ENCODE assay signal across 22 cellular contexts in the genomic region with DNA sequence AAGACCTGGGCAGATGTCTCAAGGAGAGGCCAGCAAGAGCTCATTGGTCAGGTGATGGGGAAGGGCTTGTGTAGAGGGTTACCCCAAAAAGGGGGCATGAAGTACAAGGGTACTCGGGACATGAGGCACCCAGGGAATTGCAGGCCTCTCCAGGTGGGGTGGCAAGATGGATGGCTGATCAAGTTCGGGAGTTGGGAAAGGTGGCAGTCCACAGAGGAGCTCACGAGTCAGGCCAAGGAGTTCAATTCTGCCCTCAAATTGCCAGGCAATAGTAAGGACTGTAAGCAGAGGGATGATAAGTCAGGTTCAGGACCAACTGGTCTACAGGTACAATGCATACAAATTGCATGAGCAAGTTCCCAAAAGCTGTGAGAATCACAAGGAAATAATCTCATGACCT. TPM values are rescaled to one million over a fixed set of nuclear protein-coding genes. Genes with fewer than 3 reads are reported as not detected.
DNase-seq lines count a peak whose midpoint lies in the region; ATAC-seq and TF ChIP-seq lines count a peak whose summit lies in the region.
"Had no signal": no experiment of that assay in that cellular context is flagged by ENCODE, and none has a peak within 500 bp of the region (broad histone marks: within the 10 kb centered on the region; RNA-seq: fewer than 3 reads in every experiment).

No MANE protein-coding gene starts in this region.

- H3K4me3 ChIP-seq in GM23338 (no peak overlapping the region), neuronal stem cell (ENCODE audit: low read length in 2 of 2) (no peak overlapping the region), gastrocnemius medialis (no peak overlapping the region)
- H3K4me3 ChIP-seq: BLaER1, GM12878 had no signal

- H3F3A ChIP-seq in GM23338 (replicated peaks; ENCODE audit: low read depth), result no peaks in the 10 kb centered on the region

- H3K36me3 Mint-ChIP-seq in GM23338 (ENCODE audit: low read depth), result peaks cover 32% of the 10 kb centered on the region
- H3K36me3 Mint-ChIP-seq in nephron progenitor cell (ENCODE audit: low read depth), result peaks cover 19% of the 10 kb centered on the region
- no peaks in the 10 kb centered on the region for H3K36me3 Mint-ChIP-seq in activated T-helper 17 cell treated with anti-CD3 and anti-CD28 coated beads, Interleukin-2, amount 50 U/mL, for 72 hours (ENCODE audit: low read depth)
- H3K36me3 Mint-ChIP-seq: CD4-positive, CD25-positive, alpha-beta regulatory T cell; CD8-positive, alpha-beta T cell had no signal

- H4K8ac ChIP-seq in neuronal stem cell (ENCODE audit: low read depth, low read length), result peak overlapping the region; percentile 77

- H3K36me3 ChIP-seq in GM23338 (ENCODE audit: insufficient read depth) (no peaks in the 10 kb centered on the region; the same call in 1 of the 2 replicates), neuronal stem cell (replicated peaks in 1 of 2; ENCODE audit: control insufficient read depth in 2 of 2, insufficient read depth in 2 of 2, low read length in 2 of 2) (peaks cover 10 to 21% of the 10 kb centered on the region in 2 donors), gastrocnemius medialis (peaks cover 0 to 80% of the 10 kb centered on the region in 2 donors)

- H3K27me3 Mint-ChIP-seq in GM23338 (ENCODE audit: insufficient read depth, low read depth, poor library complexity) (peaks cover 4% of the 10 kb centered on the region), nephron progenitor cell (ENCODE audit: low read depth, poor library complexity) (peaks cover 7% of the 10 kb centered on the region)
- no peaks in the 10 kb centered on the region for H3K27me3 Mint-ChIP-seq in activated T-helper 17 cell treated with anti-CD3 and anti-CD28 coated beads, Interleukin-2, amount 50 U/mL, for 72 hours
- H3K27me3 Mint-ChIP-seq: B cell; CD4-positive, CD25-positive, alpha-beta regulatory T cell had no signal

- in situ Hi-C loops in gastrocnemius medialis (cut with MboI; ENCODE audit: low sequenced_read_pairs in 4 of 4), result loop anchor here in 2 of 4 donors (10.0 to 25.0 kb wide), 2 partner anchors 54 to 166 kb away; no protein-coding TSS in a partner anchor

- H2BK120ac ChIP-seq in neuronal stem cell (ENCODE audit: low read depth, low read length), result no peak overlapping the region

- no peaks in the 10 kb centered on the region for H3K27me3 ChIP-seq in GM23338 (ENCODE audit: insufficient read depth)
- H3K27me3 ChIP-seq in neuronal stem cell (ENCODE audit: control insufficient read depth in 3 of 3, insufficient read depth in 3 of 3, low read depth in 1 of 3, low read length in 3 of 3), result no peaks in the 10 kb centered on the region
- H3K27me3 ChIP-seq in gastrocnemius medialis, result no peaks in the 10 kb centered on the region
- H3K27me3 ChIP-seq: BLaER1 had no signal

- 0 out of 2 replicates have a peak, but pooled peaks cover 3% of the 10 kb centered on the region for H4K20me1 ChIP-seq in GM23338 (replicated peaks; ENCODE audit: insufficient read depth)
- H4K20me1 ChIP-seq: BLaER1 had no signal

- peaks cover 21% of the 10 kb centered on the region for H3K4me1 Mint-ChIP-seq in GM23338
- peaks cover 9% of the 10 kb centered on the region for H3K4me1 Mint-ChIP-seq in nephron progenitor cell
- H3K4me1 Mint-ChIP-seq in activated T-helper 17 cell treated with anti-CD3 and anti-CD28 coated beads, Interleukin-2, amount 50 U/mL, for 72 hours, result no peaks in the 10 kb centered on the region

- H3K79me1 ChIP-seq in neuronal stem cell (ENCODE audit: low read depth, low read length), result no peaks in the 10 kb centered on the region

- H3K4me2 ChIP-seq in GM23338, result no peak overlapping the region
- H3K4me2 ChIP-seq in neuronal stem cell (ENCODE audit: insufficient read depth, low read length, poor library complexity, severe bottlenecking), result no peak overlapping the region
- H3K4me2 ChIP-seq: BLaER1 had no signal

- H2AFZ ChIP-seq in GM23338 (no peak overlapping the region), neuronal stem cell (ENCODE audit: low read length) (no peak overlapping the region)

- no peak overlapping the region for H3K14ac ChIP-seq in neuronal stem cell (ENCODE audit: low read length)

- H3K4me3 Mint-ChIP-seq in GM23338 (no peak overlapping the region), nephron progenitor cell (no peak overlapping the region)
- no peak overlapping the region for H3K4me3 Mint-ChIP-seq in activated T-helper 17 cell treated with anti-CD3 and anti-CD28 coated beads, Interleukin-2, amount 50 U/mL, for 72 hours
- H3K4me3 Mint-ChIP-seq: B cell; CD4-positive, CD25-positive, alpha-beta regulatory T cell; CD8-positive, alpha-beta T cell had no signal

- H2AK5ac ChIP-seq in neuronal stem cell (ENCODE audit: low read depth, low read length), result no peak overlapping the region

- H2BK12ac ChIP-seq in neuronal stem cell (ENCODE audit: low read length), result no peak overlapping the region

- no peaks in the 10 kb centered on the region for H3K79me2 ChIP-seq in GM23338 (replicated peaks; ENCODE audit: insufficient read depth)

- no peak overlapping the region for H3K23ac ChIP-seq in neuronal stem cell (ENCODE audit: low read depth, low read length, poor library complexity)

- H3K4me1 ChIP-seq in GM23338 (ENCODE audit: insufficient read depth), result peaks cover 12% of the 10 kb centered on the region
- peaks cover 6% of the 10 kb centered on the region in 2 donors for H3K4me1 ChIP-seq in neuronal stem cell (ENCODE audit: control insufficient read depth in 2 of 2, insufficient read depth in 1 of 2, low read depth in 1 of 2, low read length in 2 of 2)
- peaks cover 32 to 36% of the 10 kb centered on the region in 2 donors for H3K4me1 ChIP-seq in gastrocnemius medialis
- H3K4me1 ChIP-seq: Caco-2 had no signal

- H3K18ac ChIP-seq in neuronal stem cell (ENCODE audit: low read length), result no peak overlapping the region

- no peak for ATAC-seq in GM23338
- ATAC-seq in gastrocnemius medialis, result no peak
- ATAC-seq in activated T-helper 17 cell treated with anti-CD3 and anti-CD28 coated beads, Interleukin-2, amount 50 U/mL, for 72 hours (replicated peaks), result no peak
- ATAC-seq: CD8-positive, alpha-beta T cell; GM12878 had no signal

- H3K27ac ChIP-seq in GM23338 (ENCODE audit: low read depth), result no peak overlapping the region
- no peak overlapping the region for H3K27ac ChIP-seq in neuronal stem cell (replicated peaks; ENCODE audit: low read length)
- peak overlapping the region in 3 of 4 donors; percentile 86 to 90 (median 90) for H3K27ac ChIP-seq in gastrocnemius medialis
- H3K27ac ChIP-seq: 22Rv1, BLaER1, C4-2B had no signal

- H2BK15ac ChIP-seq in neuronal stem cell (ENCODE audit: low read length), result no peak overlapping the region

- no CpG with 5 or more reads among the region's 3 CpGs for WGBS in neuronal stem cell (ENCODE audit: extremely low coverage in 2 of 2, insufficient read length in 2 of 2, insufficient replicate concordance in 1 of 2), 2 donors

- DNase-seq in GM23338 (ENCODE audit: low spot score) (no peak), nephron progenitor cell (no peak), neuronal stem cell (ENCODE audit: low spot score) (no peak), gastrocnemius medialis (no peak), pons (ENCODE audit: low spot score) (no peak), activated T-cell treated with anti-CD3 and anti-CD28 coated beads for 4 hours (no peak), RPMI8226 (no peak)
- DNase-seq: Caco-2; CD4-positive, CD25-positive, alpha-beta regulatory T cell; DMS 273 treated with DMSO at 0.1 percent for 48 hours; DMS79; EL; GDM1; GOT3; HCEC 1CT had no signal

- H2BK5ac ChIP-seq in neuronal stem cell (ENCODE audit: low read length), result no peak overlapping the region

- intact Hi-C loops in gastrocnemius medialis (cut with DNase I; ENCODE audit: low total_unique reads), result no loop called here

- TF ChIP-seq POLR2A in gastrocnemius medialis (IDR thresholded peaks at IDR 0.05), result no peak

- no peak overlapping the region for H3K4ac ChIP-seq in neuronal stem cell (ENCODE audit: low read length)

- no peak for TF ChIP-seq CTCF in GM23338 (conservative IDR thresholded peaks at IDR 0.05; ENCODE audit: low read depth in 2 of 2)
- no peak for TF ChIP-seq CTCF in nephron progenitor cell (IDR thresholded peaks at IDR 0.05)
- TF ChIP-seq CTCF in gastrocnemius medialis (IDR thresholded peaks at IDR 0.05 in 4 of 5, conservative IDR thresholded peaks at IDR 0.05 in 1 of 5), result no peak

- no peaks in the 10 kb centered on the region; the same call in 2 of the 3 replicates for H3K9me3 Mint-ChIP-seq in GM23338
- no peaks in the 10 kb centered on the region for H3K9me3 Mint-ChIP-seq in nephron progenitor cell
- no peaks in the 10 kb centered on the region for H3K9me3 Mint-ChIP-seq in activated T-helper 17 cell treated with anti-CD3 and anti-CD28 coated beads, Interleukin-2, amount 50 U/mL, for 72 hours
- H3K9me3 Mint-ChIP-seq: CD4-positive, CD25-positive, alpha-beta regulatory T cell; CD8-positive, alpha-beta T cell had no signal

- H3K9ac ChIP-seq in neuronal stem cell (ENCODE audit: low read depth, low read length, poor library complexity), result no peak overlapping the region
- H3K9ac ChIP-seq: BLaER1 had no signal

- H3K9me3 ChIP-seq in neuronal stem cell (replicated peaks in 1 of 2; ENCODE audit: control insufficient read depth in 2 of 2, insufficient read depth in 1 of 2, low read depth in 1 of 2, low read length in 2 of 2) (no peaks in the 10 kb centered on the region), gastrocnemius medialis (no peaks in the 10 kb centered on the region)
- H3K9me3 ChIP-seq: BLaER1, Caco-2 had no signal

- no peak overlapping the region for H4K91ac ChIP-seq in neuronal stem cell (ENCODE audit: low read depth, low read length, poor library complexity)

- 0 out of 2 replicates have a peak, but pooled peaks cover 3% of the 10 kb centered on the region for H3K9me2 ChIP-seq in GM23338 (ENCODE audit: insufficient read depth)

- H3K27ac Mint-ChIP-seq in GM23338 (peak overlapping the region; percentile 11; the same call in 1 of the 2 replicates), nephron progenitor cell (peak overlapping the region; percentile 13)
- no peak overlapping the region for H3K27ac Mint-ChIP-seq in activated T-helper 17 cell treated with anti-CD3 and anti-CD28 coated beads, Interleukin-2, amount 50 U/mL, for 72 hours
- H3K27ac Mint-ChIP-seq: B cell; CD4-positive, CD25-positive, alpha-beta regulatory T cell; CD8-positive, alpha-beta T cell had no signal

TF ChIP-seq in GM23338, 12 proteins besides CTCF, POLR2A, EP300 and RAD21:
- TF ChIP-seq EZH2phosphoT487 (IDR thresholded peaks at IDR 0.05; ENCODE audit: unreplicated experiment) (no peak), JUNB (IDR thresholded peaks at IDR 0.05; ENCODE audit: unreplicated experiment) (no peak), POLR2AphosphoS5 (IDR thresholded peaks at IDR 0.05; ENCODE audit: low read depth) (no peak)

RNA-seq across cellular contexts. Expression of gene SLC25A1, which starts 42.3 kb away (rescaled TPM):
- 210 and 242 TPM in 2 replicates for total RNA-seq in GM23338 (2014; rRNA removed; shearing (Covaris generic))
- polyA plus RNA-seq in GM23338 (2016; fragmentation: Nextera tagmentation; extraction: Ambion mirVana), result 141 and 145 TPM in 2 replicates
- polyA plus RNA-seq in neuronal stem cell (2013, experiment 1 of 2), result 75.2 TPM
- polyA plus RNA-seq in neuronal stem cell (2013, experiment 2 of 2), result 71.9 TPM
- 10 to 100 TPM; 10.5 to 16.6 (median 13.5) TPM for total RNA-seq in gastrocnemius medialis
- total RNA-seq in activated T-helper 17 cell treated with anti-CD3 and anti-CD28 coated beads, Interleukin-2, amount 50 U/mL, for 72 hours, result 10 to 100 TPM; 33.4 to 47.9 TPM

Comparison
In these comparisons a context has a peak if more than half of its experiments do, and no peak if none do; other contexts are left out.
1. H3K27ac ChIP-seq: peak in gastrocnemius medialis (3 of 4); none in GM23338 (single experiment) and neuronal stem cell (single experiment).